Comparison of ENCODE assay signal across 1 cellular context in the genomic region with DNA sequence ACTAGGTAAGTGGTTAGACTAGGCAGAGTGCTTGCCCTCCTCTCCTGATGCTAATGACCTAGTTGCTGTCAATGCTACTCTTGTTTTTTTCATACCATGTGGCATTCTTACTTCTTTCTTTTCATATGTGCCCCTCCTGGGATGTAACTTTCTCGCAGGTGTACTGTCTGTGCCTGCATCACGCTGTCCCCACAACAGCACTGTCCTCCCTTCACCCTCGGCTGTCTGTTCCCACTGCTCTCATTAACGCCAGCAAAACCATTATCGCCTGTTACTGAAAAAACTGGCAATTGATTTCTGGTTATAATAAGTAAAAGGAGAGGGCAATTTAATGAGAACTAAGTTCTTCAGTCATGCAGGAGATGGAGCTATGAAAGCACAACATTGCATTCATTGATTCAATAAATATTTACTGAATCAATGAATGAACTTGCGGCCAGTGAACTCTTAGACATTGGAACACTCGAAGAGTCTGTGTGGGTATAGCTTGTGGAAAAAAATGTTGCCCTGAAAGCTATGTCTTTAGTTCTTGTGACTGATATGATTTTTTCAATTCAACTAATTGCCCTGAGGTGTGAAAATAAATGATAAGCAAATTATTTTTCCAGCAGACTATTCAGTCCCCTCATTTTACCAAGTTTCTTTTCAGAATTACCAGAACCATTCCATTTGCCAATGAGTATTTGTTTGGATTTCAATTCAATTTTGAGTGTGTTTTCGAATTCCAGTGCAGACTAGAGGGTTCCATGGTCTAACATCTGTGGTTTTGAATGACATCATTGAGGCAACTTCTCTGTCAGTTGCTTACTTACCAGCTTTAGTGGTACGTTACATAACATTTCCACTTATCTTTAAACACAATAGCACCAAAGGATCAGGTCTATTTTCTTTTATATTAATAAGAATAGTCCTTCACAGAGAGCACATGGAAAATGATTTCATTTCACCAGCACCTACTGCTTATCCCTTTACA.
TF ChIP-seq lines count a peak whose summit lies in the region.

No MANE protein-coding gene starts in this region.

TF ChIP-seq in HepG2, 621 proteins besides CTCF, POLR2A, EP300 and RAD21 (continued from another document):
- TF ChIP-seq, protein P1, sequence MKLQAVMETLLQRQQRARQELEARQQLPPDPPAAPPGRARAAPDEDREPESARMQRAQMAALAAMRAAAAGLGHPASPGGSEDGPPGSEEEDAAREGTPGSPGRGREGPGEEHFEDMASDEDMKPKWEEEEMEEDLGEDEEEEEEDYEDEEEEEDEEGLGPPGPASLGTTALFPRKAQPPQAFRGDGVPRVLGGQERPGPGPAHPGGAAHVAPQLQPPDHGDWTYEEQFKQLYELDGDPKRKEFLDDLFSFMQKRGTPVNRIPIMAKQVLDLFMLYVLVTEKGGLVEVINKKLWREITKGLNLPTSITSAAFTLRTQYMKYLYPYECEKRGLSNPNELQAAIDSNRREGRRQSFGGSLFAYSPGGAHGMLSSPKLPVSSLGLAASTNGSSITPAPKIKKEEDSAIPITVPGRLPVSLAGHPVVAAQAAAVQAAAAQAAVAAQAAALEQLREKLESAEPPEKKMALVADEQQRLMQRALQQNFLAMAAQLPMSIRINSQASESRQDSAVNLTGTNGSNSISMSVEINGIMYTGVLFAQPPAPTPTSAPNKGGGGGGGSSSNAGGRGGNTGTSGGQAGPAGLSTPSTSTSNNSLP (IDR thresholded peaks at IDR 0.05; ENCODE audit: low read depth, low read length) = peak; percentile 77; the same call in 1 of the 2 replicates
- TF ChIP-seq ZNF780A (CRISPR knock-in tag; IDR thresholded peaks at IDR 0.05) = no peak
- no peak for TF ChIP-seq ZNF136 (CRISPR knock-in tag; IDR thresholded peaks at IDR 0.05; ENCODE audit: low read depth)
- no peak for TF ChIP-seq KDM3A (CRISPR knock-in tag; IDR thresholded peaks at IDR 0.05; ENCODE audit: low read depth)
- TF ChIP-seq, protein P2, sequence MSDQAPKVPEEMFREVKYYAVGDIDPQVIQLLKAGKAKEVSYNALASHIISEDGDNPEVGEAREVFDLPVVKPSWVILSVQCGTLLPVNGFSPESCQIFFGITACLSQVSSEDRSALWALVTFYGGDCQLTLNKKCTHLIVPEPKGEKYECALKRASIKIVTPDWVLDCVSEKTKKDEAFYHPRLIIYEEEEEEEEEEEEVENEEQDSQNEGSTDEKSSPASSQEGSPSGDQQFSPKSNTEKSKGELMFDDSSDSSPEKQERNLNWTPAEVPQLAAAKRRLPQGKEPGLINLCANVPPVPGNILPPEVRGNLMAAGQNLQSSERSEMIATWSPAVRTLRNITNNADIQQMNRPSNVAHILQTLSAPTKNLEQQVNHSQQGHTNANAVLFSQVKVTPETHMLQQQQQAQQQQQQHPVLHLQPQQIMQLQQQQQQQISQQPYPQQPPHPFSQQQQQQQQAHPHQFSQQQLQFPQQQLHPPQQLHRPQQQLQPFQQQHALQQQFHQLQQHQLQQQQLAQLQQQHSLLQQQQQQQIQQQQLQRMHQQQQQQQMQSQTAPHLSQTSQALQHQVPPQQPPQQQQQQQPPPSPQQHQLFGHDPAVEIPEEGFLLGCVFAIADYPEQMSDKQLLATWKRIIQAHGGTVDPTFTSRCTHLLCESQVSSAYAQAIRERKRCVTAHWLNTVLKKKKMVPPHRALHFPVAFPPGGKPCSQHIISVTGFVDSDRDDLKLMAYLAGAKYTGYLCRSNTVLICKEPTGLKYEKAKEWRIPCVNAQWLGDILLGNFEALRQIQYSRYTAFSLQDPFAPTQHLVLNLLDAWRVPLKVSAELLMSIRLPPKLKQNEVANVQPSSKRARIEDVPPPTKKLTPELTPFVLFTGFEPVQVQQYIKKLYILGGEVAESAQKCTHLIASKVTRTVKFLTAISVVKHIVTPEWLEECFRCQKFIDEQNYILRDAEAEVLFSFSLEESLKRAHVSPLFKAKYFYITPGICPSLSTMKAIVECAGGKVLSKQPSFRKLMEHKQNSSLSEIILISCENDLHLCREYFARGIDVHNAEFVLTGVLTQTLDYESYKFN (CRISPR knock-in tag; conservative IDR thresholded peaks at IDR 0.05) = peak; percentile 56; the same call in 1 of the 2 replicates
- no peak for TF ChIP-seq HNRNPH1 (optimal IDR thresholded peaks at IDR 0.05; ENCODE audit: low read depth, low read length)
- no peak for TF ChIP-seq ZSCAN21 (CRISPR knock-in tag; IDR thresholded peaks at IDR 0.05; ENCODE audit: borderline replicate concordance)
- no peak for TF ChIP-seq GPN1 (CRISPR knock-in tag; IDR thresholded peaks at IDR 0.05; ENCODE audit: borderline replicate concordance)
- TF ChIP-seq ZNF7 (CRISPR knock-in tag; IDR thresholded peaks at IDR 0.05) = no peak
- no peak for TF ChIP-seq PHF21A (CRISPR knock-in tag; IDR thresholded peaks at IDR 0.05)
- no peak for TF ChIP-seq YY1 (IDR thresholded peaks at IDR 0.05; ENCODE audit: insufficient read depth, insufficient replicate concordance, low read depth, low read length)
- peak; percentile 25; the same call in 1 of the 2 replicates for TF ChIP-seq NCOR1 (IDR thresholded peaks at IDR 0.05; ENCODE audit: borderline replicate concordance, low read length)
- TF ChIP-seq, protein P3, sequence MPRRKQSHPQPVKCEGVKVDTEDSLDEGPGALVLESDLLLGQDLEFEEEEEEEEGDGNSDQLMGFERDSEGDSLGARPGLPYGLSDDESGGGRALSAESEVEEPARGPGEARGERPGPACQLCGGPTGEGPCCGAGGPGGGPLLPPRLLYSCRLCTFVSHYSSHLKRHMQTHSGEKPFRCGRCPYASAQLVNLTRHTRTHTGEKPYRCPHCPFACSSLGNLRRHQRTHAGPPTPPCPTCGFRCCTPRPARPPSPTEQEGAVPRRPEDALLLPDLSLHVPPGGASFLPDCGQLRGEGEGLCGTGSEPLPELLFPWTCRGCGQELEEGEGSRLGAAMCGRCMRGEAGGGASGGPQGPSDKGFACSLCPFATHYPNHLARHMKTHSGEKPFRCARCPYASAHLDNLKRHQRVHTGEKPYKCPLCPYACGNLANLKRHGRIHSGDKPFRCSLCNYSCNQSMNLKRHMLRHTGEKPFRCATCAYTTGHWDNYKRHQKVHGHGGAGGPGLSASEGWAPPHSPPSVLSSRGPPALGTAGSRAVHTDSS (CRISPR knock-in tag; conservative IDR thresholded peaks at IDR 0.05) = no peak
- no peak for TF ChIP-seq SP4 (CRISPR knock-in tag; IDR thresholded peaks at IDR 0.05)
